8 cellular contexts compared by ENCODE assay signal in the genomic region with DNA sequence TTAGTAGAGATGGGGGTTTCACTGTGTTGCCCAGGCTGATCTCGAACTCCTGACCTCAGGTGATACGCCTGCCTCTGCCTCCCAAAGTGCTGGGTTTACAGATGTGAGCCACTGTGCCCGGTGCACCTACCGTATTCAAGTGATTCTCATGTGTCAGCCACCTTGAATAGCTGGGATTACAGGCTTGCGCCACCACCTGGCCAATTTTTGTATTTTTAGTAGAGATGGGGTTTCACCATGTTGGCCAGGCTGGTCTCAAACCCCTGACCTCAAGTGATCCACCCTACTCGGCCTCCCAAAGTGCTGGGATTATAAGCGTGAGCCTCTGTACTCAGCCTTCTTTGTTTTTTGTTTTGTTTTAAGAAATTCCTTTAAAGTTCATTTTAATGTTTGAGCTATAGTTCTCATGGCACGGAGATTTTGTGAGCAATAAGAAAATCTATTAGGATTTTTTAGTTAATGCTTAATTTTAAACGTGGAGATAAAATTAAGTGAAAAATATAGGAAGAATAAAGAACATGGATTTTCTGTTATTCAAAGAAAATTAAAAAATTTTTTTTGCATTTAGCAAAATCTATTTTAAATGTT.
DNase-seq lines count a peak whose midpoint lies in the region; ATAC-seq and TF ChIP-seq lines count a peak whose summit lies in the region.

No MANE protein-coding gene starts in this region.

- H3K79me2 ChIP-seq in OCI-LY7 (ENCODE audit: insufficient read depth, low read depth, low read length), result no peaks in the 10 kb centered on the region

- no peak overlapping the region for H2AFZ ChIP-seq in OCI-LY7 (ENCODE audit: low read length)

- H3K4me3 ChIP-seq in HEK293 (ENCODE audit: low read depth, low read length) (no peak overlapping the region), OCI-LY7 (ENCODE audit: low read depth, low read length, poor library complexity, severe bottlenecking) (no peak overlapping the region), left lung (no peak overlapping the region)

- no peaks in the 10 kb centered on the region for H4K20me1 ChIP-seq in OCI-LY7 (ENCODE audit: insufficient read depth, low read length)

- BruUV-seq in OCI-LY7 (replicated peaks; lab: Mats Ljungman, UMichigan), result no TSS peak

- H3K4me2 ChIP-seq in OCI-LY7 (ENCODE audit: low read length), result no peak overlapping the region

- DNase-seq in ELF-1 (ENCODE audit: low read depth, low spot score), result peak; percentile 83
- peak; percentile 32 for DNase-seq in OCI-LY7 (ENCODE audit: low spot score)
- DNase-seq in astrocyte of the hippocampus (ENCODE audit: low read depth, low spot score), result peak; percentile 42
- no peak for DNase-seq in left lung
- peak; percentile 13 for DNase-seq in stromal cell of bone marrow (ENCODE audit: low read depth)
- no peak for DNase-seq in NCI-H2171 treated with DMSO at 0.1 percent for 48 hours (lab: John Stamatoyannopoulos, UW)
- DNase-seq in HuH-7 (ENCODE audit: low spot score), result no peak

- peak; percentile 74 for ATAC-seq in left lung

- H3K36me3 ChIP-seq in HEK293 (ENCODE audit: control insufficient read depth in 2 of 2, insufficient read depth in 1 of 2, low read length in 2 of 2), result peaks cover 12 to 13% of the 10 kb centered on the region in 2 experiments
- H3K36me3 ChIP-seq in OCI-LY7 (ENCODE audit: insufficient read depth, low read length), result no peaks in the 10 kb centered on the region
- H3K36me3 ChIP-seq in left lung, result no peaks in the 10 kb centered on the region

- H3K4me1 ChIP-seq in HEK293 (ENCODE audit: control insufficient read depth, insufficient read depth, low read length) (no peaks in the 10 kb centered on the region), OCI-LY7 (ENCODE audit: insufficient read depth, low read length, poor library complexity, severe bottlenecking) (no peaks in the 10 kb centered on the region), left lung (peaks cover 0 to 17% of the 10 kb centered on the region in 2 donors)

- POLR2A ChIA-PET in HEK293 (lab: Yijun Ruan, JAX) (interaction anchor here (1.2 kb wide), 1 partner anchor 243 kb away, joined by 4 read pairs; a partner anchor contains a TSS), OCI-LY7 (lab: Charles Lee) (no interaction called here)

- H3K27ac ChIP-seq in HEK293 (ENCODE audit: extremely low read depth, low read depth, low read length), result no peak overlapping the region
- H3K27ac ChIP-seq in OCI-LY7 (ENCODE audit: low read depth, low read length, poor library complexity, severe bottlenecking), result no peak overlapping the region
- no peak overlapping the region for H3K27ac ChIP-seq in left lung

- no peaks in the 10 kb centered on the region for H3K27me3 ChIP-seq in left lung

- CTCF ChIA-PET in HEK293 (lab: Yijun Ruan, JAX) (interaction anchor here (0.6 to 3.6 kb wide), 32 partner anchors 9 to 743 kb away, joined by 3 to 26 read pairs (median 3); a partner anchor contains a TSS), OCI-LY7 (lab: Charles Lee; ENCODE audit: unreplicated experiment) (no interaction called here)

- TF ChIP-seq CTCF in HEK293 (tag by site-specific recombination; IDR thresholded peaks at IDR 0.05) (peak; percentile 49; the same call in 1 of the 2 replicates), OCI-LY7 (conservative IDR thresholded peaks at IDR 0.05; ENCODE audit: low read length) (no peak; the same call in none of the 2 replicates), left lung (IDR thresholded peaks at IDR 0.05) (peak; percentile 26)

- H3K9me3 ChIP-seq in HEK293 (ENCODE audit: control insufficient read depth, insufficient read depth, low read depth, low read length) (no peaks in the 10 kb centered on the region), OCI-LY7 (ENCODE audit: low read length) (no peaks in the 10 kb centered on the region), left lung (no peaks in the 10 kb centered on the region)

- intact Hi-C loops in OCI-LY7 (cut with micrococcal nuclease; ENCODE audit: unreplicated experiment), result loop anchor here (2.0 to 10.0 kb wide), 2 partner anchors 243 to 373 kb away; a partner anchor contains a TSS
- intact Hi-C loops in left lung (cut with DNase I), result loop anchor here in 1 of 2 donors (5.0 kb wide), 1 partner anchor 246 kb away; no protein-coding TSS in a partner anchor

- no peaks in the 10 kb centered on the region for H3K9me2 ChIP-seq in OCI-LY7 (ENCODE audit: insufficient read depth, low read length)

TF ChIP-seq in HEK293, 187 proteins besides CTCF, POLR2A, EP300 and RAD21:
- TF ChIP-seq ZNF654 (tag by site-specific recombination; IDR thresholded peaks at IDR 0.05; ENCODE audit: low read depth) (peak; percentile 69), ZNF266 (tag by site-specific recombination; IDR thresholded peaks at IDR 0.05; ENCODE audit: low read depth) (no peak), BCL11B (tag by site-specific recombination; IDR thresholded peaks at IDR 0.05; ENCODE audit: low read depth) (peak; percentile 74; the same call in 1 of the 2 replicates), ZBTB20 (tag by site-specific recombination; IDR thresholded peaks at IDR 0.05) (no peak), ZNF239 (tag by site-specific recombination; IDR thresholded peaks at IDR 0.05) (no peak), ZNF184 (tag by site-specific recombination; IDR thresholded peaks at IDR 0.05) (no peak), ZNF221 (tag by site-specific recombination; IDR thresholded peaks at IDR 0.05; ENCODE audit: borderline replicate concordance) (no peak)
- TF ChIP-seq, protein P1, sequence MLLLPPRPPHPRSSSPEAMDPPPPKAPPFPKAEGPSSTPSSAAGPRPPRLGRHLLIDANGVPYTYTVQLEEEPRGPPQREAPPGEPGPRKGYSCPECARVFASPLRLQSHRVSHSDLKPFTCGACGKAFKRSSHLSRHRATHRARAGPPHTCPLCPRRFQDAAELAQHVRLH (tag by site-specific recombination; IDR thresholded peaks at IDR 0.05), result 0 out of 2 replicates have a peak, but pooled peaks have one; percentile 11
- TF ChIP-seq, protein P2, sequence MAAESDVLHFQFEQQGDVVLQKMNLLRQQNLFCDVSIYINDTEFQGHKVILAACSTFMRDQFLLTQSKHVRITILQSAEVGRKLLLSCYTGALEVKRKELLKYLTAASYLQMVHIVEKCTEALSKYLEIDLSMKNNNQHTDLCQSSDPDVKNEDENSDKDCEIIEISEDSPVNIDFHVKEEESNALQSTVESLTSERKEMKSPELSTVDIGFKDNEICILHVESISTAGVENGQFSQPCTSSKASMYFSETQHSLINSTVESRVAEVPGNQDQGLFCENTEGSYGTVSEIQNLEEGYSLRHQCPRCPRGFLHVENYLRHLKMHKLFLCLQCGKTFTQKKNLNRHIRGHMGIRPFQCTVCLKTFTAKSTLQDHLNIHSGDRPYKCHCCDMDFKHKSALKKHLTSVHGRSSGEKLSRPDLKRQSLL (tag by site-specific recombination; IDR thresholded peaks at IDR 0.05), result no peak

Comparison
In these comparisons a context has a peak if more than half of its experiments do, and no peak if none do; other contexts are left out.
1. DNase-seq: peak in ELF-1 (single experiment), OCI-LY7 (single experiment), astrocyte of the hippocampus (single experiment) and stromal cell of bone marrow (single experiment); none in left lung (0 of 2), NCI-H2171 treated with DMSO at 0.1 percent for 48 hours (single experiment) and HuH-7 (single experiment).